1 cellular context compared by ENCODE assay signal in genomic region chr6:11459002-11459658, GRCh38.
TF ChIP-seq lines count a peak whose summit lies in the region.

No MANE protein-coding gene starts in this region.

TF ChIP-seq in GM12878, 131 proteins besides CTCF, POLR2A, EP300 and RAD21 (continued from another document):
- TF ChIP-seq ZBTB11 (CRISPR knock-in tag; IDR thresholded peaks at IDR 0.05): no peak
- TF ChIP-seq SREBF1 (IDR thresholded peaks at IDR 0.05; ENCODE audit: low read length): peak; percentile 39; the same call in 1 of the 2 replicates
TF ChIP-seq in GM12878: peak in this region for 57.
